Comparison of ENCODE assay signal across 8 cellular contexts in genomic region chr12:53097564-53098353, GRCh38. TPM values are rescaled to one million over a fixed set of nuclear protein-coding genes. Genes with fewer than 3 reads are reported as not detected.
A peak's percentile ranks its signal among the peaks of the same experiment; 100 is the strongest.
DNase-seq lines count a peak whose midpoint lies in the region; ATAC-seq and TF ChIP-seq lines count a peak whose summit lies in the region.

TSS of gene IGFBP6 (plus strand) at chr12:53097667. CDS start at chr12:53097718, 51 bp downstream.

- peaks cover 7% of the 10 kb centered on the region; the same call in 1 of the 2 replicates for H4K20me1 ChIP-seq in DND-41 (ENCODE audit: insufficient read depth, low read length)

- peak within 1 kb of the TSS; percentile 36; the same call in 1 of the 2 replicates for H2AFZ ChIP-seq in DND-41 (ENCODE audit: low read depth, low read length)

- no peaks in the 10 kb centered on the region for H3K79me2 ChIP-seq in DND-41 (ENCODE audit: insufficient read depth, low read length)

- peak; percentile 68 for ATAC-seq in DND-41 (ENCODE audit: insufficient read depth, low read depth)

- H3K27ac ChIP-seq in DND-41 (ENCODE audit: low read length) (no peak within 1 kb of the TSS), right atrium auricular region (peak within 1 kb of the TSS; percentile 83 to 95)

- DNase-seq in DND-41 (peak; percentile 65), HT-29 (ENCODE audit: low spot score) (peak; percentile 61), SW480 (ENCODE audit: low spot score) (peak; percentile 62), amniotic epithelial cell (ENCODE audit: low read depth) (peak; percentile 20), right atrium auricular region (ENCODE audit: low spot score) (no peak), renal cortical epithelial cell (ENCODE audit: low read depth) (no peak), HuH-7.5 (ENCODE audit: low spot score) (no peak)
- no peak for DNase-seq in effector CD4-positive, alpha-beta T cell

- H3K9me3 ChIP-seq in DND-41 (ENCODE audit: insufficient read depth, low read length, severe bottlenecking) (no peaks in the 10 kb centered on the region), right atrium auricular region (no peaks in the 10 kb centered on the region)

- peak within 1 kb of the TSS in 1 of 2 experiments; percentile 53; a peak in 2 of 4 replicates for H3K4me3 ChIP-seq in DND-41 (ENCODE audit: low read depth in 1 of 2, low read length in 2 of 2)
- peak within 1 kb of the TSS; percentile 59 to 69 for H3K4me3 ChIP-seq in right atrium auricular region

- H3K36me3 ChIP-seq in DND-41 (ENCODE audit: insufficient read depth, low read length) (no peaks in the 10 kb centered on the region), right atrium auricular region (peaks cover 10% of the 10 kb centered on the region)

- H3K4me2 ChIP-seq in DND-41 (ENCODE audit: insufficient read depth, low read length) = peak within 1 kb of the TSS; percentile 80

- H3K27me3 ChIP-seq in DND-41 (ENCODE audit: insufficient read depth, low read length, poor library complexity) = peaks cover 42% of the 10 kb centered on the region
- H3K27me3 ChIP-seq in right atrium auricular region = no peaks in the 10 kb centered on the region

- peak within 1 kb of the TSS; percentile 33; the same call in 1 of the 2 replicates for H3K9ac ChIP-seq in DND-41 (ENCODE audit: low read depth, low read length)

- H3K4me1 ChIP-seq in DND-41 (ENCODE audit: insufficient read depth, low read length) (peaks cover 20% of the 10 kb centered on the region), right atrium auricular region (peaks cover 0 to 38% of the 10 kb centered on the region in 2 donors)

- TF ChIP-seq CTCF in DND-41 (IDR thresholded peaks at IDR 0.05; ENCODE audit: borderline replicate concordance, extremely low read depth, low read length, poor library complexity, severe bottlenecking) (no peak), right atrium auricular region (IDR thresholded peaks at IDR 0.05) (peak in 1 of 2 donors; percentile 40)

RNA-seq across cellular contexts. Expression of gene IGFBP6, which starts in this region (rescaled TPM):
- total RNA-seq in HT-29 (2014; rRNA removed; shearing (Covaris generic)) = 394 and 417 TPM in 2 replicates
- total RNA-seq in right atrium auricular region (100 to 1,000 TPM in 1 of 2 donors, 10 to 100 TPM in 1; 99.0 to 358 TPM), renal cortical epithelial cell (76.1 and 95.0 TPM in 2 replicates)

Comparison
In these comparisons a context has a peak if more than half of its experiments do, and no peak if none do; other contexts are left out.
1. DNase-seq: peak in DND-41 (single experiment), HT-29 (single experiment), SW480 (single experiment) and amniotic epithelial cell (single experiment); none in right atrium auricular region (single experiment), renal cortical epithelial cell (single experiment), HuH-7.5 (single experiment) and effector CD4-positive, alpha-beta T cell (single experiment).